Comparison of ENCODE assay signal across 20 cellular contexts in genomic region chr14:60695327-60695726, GRCh38. TPM values are rescaled to one million over a fixed set of nuclear protein-coding genes. Genes with fewer than 3 reads are reported as not detected.
"Had no signal": no experiment of that assay in that cellular context is flagged by ENCODE, and none has a peak within 500 bp of the region (broad histone marks: within the 10 kb centered on the region; RNA-seq: fewer than 3 reads in every experiment).

No MANE protein-coding gene starts in this region.

- DNase-seq: dorsolateral prefrontal cortex; effector CD8-positive, alpha-beta T cell; heart left ventricle; hippocampal formation; left colon; left ventricle myocardium superior; mesenchymal stem cell; midbrain; nucleus accumbens; ovary; sigmoid colon; stimulated activated CD4-positive, alpha-beta T cell treated with anti-CD3 and anti-CD28 coated beads, Interleukin-2, amount 100 ng/mL, for 24 hours; stimulated activated naive CD4-positive, alpha-beta T cell treated with Interleukin-2 at 50 U/mL for 16 hours; trophoblast cell; uterus had no signal

- H3K4me3 ChIP-seq: dorsolateral prefrontal cortex, heart left ventricle, lung, neural progenitor cell, ovary, right atrium auricular region, sigmoid colon, skin epidermis, uterus had no signal

- H3K9me3 ChIP-seq: ovary, uterus had no signal

- H3K27me3 ChIP-seq: dorsolateral prefrontal cortex, heart left ventricle, neural progenitor cell, ovary, right atrium auricular region, sigmoid colon, uterus had no signal

- H3K4me1 ChIP-seq: heart left ventricle, neural progenitor cell, right atrium auricular region, sigmoid colon, uterus had no signal

- H3K36me3 ChIP-seq: heart left ventricle, neural progenitor cell, ovary, right atrium auricular region, sigmoid colon, uterus had no signal

- H3K27ac ChIP-seq: dorsolateral prefrontal cortex, heart left ventricle, neural progenitor cell, ovary, right atrium auricular region, sigmoid colon, skin epidermis, uterus had no signal

- ATAC-seq: heart left ventricle; left colon; left ventricle myocardium superior; natural killer cell treated with Interleukin-12 subunit alpha and Interleukin-12 subunit beta and Interleukin-15 and Interleukin-18, amount 100 ng/mL, for 72 hours had no signal

RNA-seq across cellular contexts. Expression of gene SIX1, which starts 46.0 kb away (rescaled TPM):
- total RNA-seq: left colon; left ventricle myocardium superior; natural killer cell treated with Interleukin-12 subunit alpha and Interleukin-12 subunit beta and Interleukin-15 and Interleukin-18, amount 100 ng/mL, for 72 hours; right atrium auricular region had no signal
